Comparison of ENCODE assay signal across 1 cellular context in genomic region chr3:168091961-168092360, GRCh38.
TF ChIP-seq lines count a peak whose summit lies in the region.

No MANE protein-coding gene starts in this region.

TF ChIP-seq in HEK293, 187 proteins besides CTCF, POLR2A, EP300 and RAD21 (continued from another document):
- TF ChIP-seq, protein P1, sequence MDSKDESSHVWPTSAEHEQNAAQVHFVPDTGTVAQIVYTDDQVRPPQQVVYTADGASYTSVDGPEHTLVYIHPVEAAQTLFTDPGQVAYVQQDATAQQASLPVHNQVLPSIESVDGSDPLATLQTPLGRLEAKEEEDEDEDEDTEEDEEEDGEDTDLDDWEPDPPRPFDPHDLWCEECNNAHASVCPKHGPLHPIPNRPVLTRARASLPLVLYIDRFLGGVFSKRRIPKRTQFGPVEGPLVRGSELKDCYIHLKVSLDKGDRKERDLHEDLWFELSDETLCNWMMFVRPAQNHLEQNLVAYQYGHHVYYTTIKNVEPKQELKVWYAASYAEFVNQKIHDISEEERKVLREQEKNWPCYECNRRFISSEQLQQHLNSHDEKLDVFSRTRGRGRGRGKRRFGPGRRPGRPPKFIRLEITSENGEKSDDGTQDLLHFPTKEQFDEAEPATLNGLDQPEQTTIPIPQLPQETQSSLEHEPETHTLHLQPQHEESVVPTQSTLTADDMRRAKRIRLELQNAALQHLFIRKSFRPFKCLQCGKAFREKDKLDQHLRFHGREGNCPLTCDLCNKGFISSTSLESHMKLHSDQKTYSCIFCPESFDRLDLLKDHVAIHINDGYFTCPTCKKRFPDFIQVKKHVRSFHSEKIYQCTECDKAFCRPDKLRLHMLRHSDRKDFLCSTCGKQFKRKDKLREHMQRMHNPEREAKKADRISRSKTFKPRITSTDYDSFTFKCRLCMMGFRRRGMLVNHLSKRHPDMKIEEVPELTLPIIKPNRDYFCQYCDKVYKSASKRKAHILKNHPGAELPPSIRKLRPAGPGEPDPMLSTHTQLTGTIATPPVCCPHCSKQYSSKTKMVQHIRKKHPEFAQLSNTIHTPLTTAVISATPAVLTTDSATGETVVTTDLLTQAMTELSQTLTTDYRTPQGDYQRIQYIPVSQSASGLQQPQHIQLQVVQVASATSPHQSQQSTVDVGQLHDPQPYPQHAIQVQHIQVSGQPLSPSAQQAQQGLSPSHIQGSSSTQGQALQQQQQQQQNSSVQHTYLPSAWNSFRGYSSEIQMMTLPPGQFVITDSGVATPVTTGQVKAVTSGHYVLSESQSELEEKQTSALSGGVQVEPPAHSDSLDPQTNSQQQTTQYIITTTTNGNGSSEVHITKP (tag by site-specific recombination; IDR thresholded peaks at IDR 0.05) = no peak
- TF ChIP-seq OSR2 (tag by site-specific recombination; IDR thresholded peaks at IDR 0.05) = no peak
- TF ChIP-seq ZNF121 (tag by site-specific recombination; IDR thresholded peaks at IDR 0.05) = no peak
- TF ChIP-seq ZNF155 (tag by site-specific recombination; IDR thresholded peaks at IDR 0.05) = no peak
- no peak for TF ChIP-seq ZNF169 (tag by site-specific recombination; IDR thresholded peaks at IDR 0.05)
- TF ChIP-seq ZNF660 (tag by site-specific recombination; IDR thresholded peaks at IDR 0.05) = no peak
- peak; percentile 92 for TF ChIP-seq SP7 (tag by site-specific recombination; IDR thresholded peaks at IDR 0.05)
- no peak for TF ChIP-seq REPIN1 (tag by site-specific recombination; IDR thresholded peaks at IDR 0.05; ENCODE audit: low read depth)
- peak; percentile 36 for TF ChIP-seq FEZF1 (tag by site-specific recombination; IDR thresholded peaks at IDR 0.05)
- TF ChIP-seq IKZF3 (tag by site-specific recombination; IDR thresholded peaks at IDR 0.05) = 0 out of 2 replicates have a peak, but pooled peaks have one; percentile 42
- TF ChIP-seq ZNF23 (tag by site-specific recombination; IDR thresholded peaks at IDR 0.05; ENCODE audit: borderline replicate concordance) = no peak
- TF ChIP-seq ZNF221 (tag by site-specific recombination; IDR thresholded peaks at IDR 0.05; ENCODE audit: borderline replicate concordance) = no peak
- TF ChIP-seq MZF1 (tag by site-specific recombination; IDR thresholded peaks at IDR 0.05; ENCODE audit: borderline replicate concordance) = no peak
- TF ChIP-seq ZNF138 (tag by site-specific recombination; IDR thresholded peaks at IDR 0.05; ENCODE audit: borderline replicate concordance) = no peak
- no peak for TF ChIP-seq ZNF518A (tag by site-specific recombination; conservative IDR thresholded peaks at IDR 0.05; ENCODE audit: low read depth)
- TF ChIP-seq SCRT2 (tag by site-specific recombination; IDR thresholded peaks at IDR 0.05) = no peak
- no peak for TF ChIP-seq ZNF623 (tag by site-specific recombination; IDR thresholded peaks at IDR 0.05)
- peak; percentile 41; the same call in 1 of the 2 replicates for TF ChIP-seq ZNF843 (tag by site-specific recombination; IDR thresholded peaks at IDR 0.05)
- TF ChIP-seq, protein P2, sequence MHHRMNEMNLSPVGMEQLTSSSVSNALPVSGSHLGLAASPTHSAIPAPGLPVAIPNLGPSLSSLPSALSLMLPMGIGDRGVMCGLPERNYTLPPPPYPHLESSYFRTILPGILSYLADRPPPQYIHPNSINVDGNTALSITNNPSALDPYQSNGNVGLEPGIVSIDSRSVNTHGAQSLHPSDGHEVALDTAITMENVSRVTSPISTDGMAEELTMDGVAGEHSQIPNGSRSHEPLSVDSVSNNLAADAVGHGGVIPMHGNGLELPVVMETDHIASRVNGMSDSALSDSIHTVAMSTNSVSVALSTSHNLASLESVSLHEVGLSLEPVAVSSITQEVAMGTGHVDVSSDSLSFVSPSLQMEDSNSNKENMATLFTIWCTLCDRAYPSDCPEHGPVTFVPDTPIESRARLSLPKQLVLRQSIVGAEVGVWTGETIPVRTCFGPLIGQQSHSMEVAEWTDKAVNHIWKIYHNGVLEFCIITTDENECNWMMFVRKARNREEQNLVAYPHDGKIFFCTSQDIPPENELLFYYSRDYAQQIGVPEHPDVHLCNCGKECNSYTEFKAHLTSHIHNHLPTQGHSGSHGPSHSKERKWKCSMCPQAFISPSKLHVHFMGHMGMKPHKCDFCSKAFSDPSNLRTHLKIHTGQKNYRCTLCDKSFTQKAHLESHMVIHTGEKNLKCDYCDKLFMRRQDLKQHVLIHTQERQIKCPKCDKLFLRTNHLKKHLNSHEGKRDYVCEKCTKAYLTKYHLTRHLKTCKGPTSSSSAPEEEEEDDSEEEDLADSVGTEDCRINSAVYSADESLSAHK (tag by site-specific recombination; IDR thresholded peaks at IDR 0.05) = no peak
- TF ChIP-seq, protein P3, sequence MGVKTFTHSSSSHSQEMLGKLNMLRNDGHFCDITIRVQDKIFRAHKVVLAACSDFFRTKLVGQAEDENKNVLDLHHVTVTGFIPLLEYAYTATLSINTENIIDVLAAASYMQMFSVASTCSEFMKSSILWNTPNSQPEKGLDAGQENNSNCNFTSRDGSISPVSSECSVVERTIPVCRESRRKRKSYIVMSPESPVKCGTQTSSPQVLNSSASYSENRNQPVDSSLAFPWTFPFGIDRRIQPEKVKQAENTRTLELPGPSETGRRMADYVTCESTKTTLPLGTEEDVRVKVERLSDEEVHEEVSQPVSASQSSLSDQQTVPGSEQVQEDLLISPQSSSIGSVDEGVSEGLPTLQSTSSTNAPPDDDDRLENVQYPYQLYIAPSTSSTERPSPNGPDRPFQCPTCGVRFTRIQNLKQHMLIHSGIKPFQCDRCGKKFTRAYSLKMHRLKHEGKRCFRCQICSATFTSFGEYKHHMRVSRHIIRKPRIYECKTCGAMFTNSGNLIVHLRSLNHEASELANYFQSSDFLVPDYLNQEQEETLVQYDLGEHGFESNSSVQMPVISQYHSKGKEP (tag by site-specific recombination; IDR thresholded peaks at IDR 0.05) = no peak
- no peak for TF ChIP-seq SCRT1 (tag by site-specific recombination; IDR thresholded peaks at IDR 0.05; ENCODE audit: borderline replicate concordance)
- TF ChIP-seq ZFP69B (tag by site-specific recombination; IDR thresholded peaks at IDR 0.05) = no peak
- TF ChIP-seq ZNF776 (tag by site-specific recombination; IDR thresholded peaks at IDR 0.05; ENCODE audit: borderline replicate concordance) = no peak
- no peak for TF ChIP-seq ZNF341 (tag by site-specific recombination; IDR thresholded peaks at IDR 0.05; ENCODE audit: low read depth)
- TF ChIP-seq ZNF664 (tag by site-specific recombination; IDR thresholded peaks at IDR 0.05) = no peak
- TF ChIP-seq ZNF501 (tag by site-specific recombination; IDR thresholded peaks at IDR 0.05) = no peak
- no peak for TF ChIP-seq ZNF529 (tag by site-specific recombination; IDR thresholded peaks at IDR 0.05; ENCODE audit: insufficient replicate concordance)
- peak; percentile 34; the same call in 1 of the 2 replicates for TF ChIP-seq ZNF596 (tag by site-specific recombination; IDR thresholded peaks at IDR 0.05)
- no peak for TF ChIP-seq ZNF571 (tag by site-specific recombination; IDR thresholded peaks at IDR 0.05)
- TF ChIP-seq, protein P4, sequence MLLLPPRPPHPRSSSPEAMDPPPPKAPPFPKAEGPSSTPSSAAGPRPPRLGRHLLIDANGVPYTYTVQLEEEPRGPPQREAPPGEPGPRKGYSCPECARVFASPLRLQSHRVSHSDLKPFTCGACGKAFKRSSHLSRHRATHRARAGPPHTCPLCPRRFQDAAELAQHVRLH (tag by site-specific recombination; IDR thresholded peaks at IDR 0.05) = no peak
- TF ChIP-seq ZNF362 (tag by site-specific recombination; IDR thresholded peaks at IDR 0.05) = no peak
- TF ChIP-seq ZBTB48 (tag by site-specific recombination; IDR thresholded peaks at IDR 0.05) = no peak
- TF ChIP-seq ZNF311 (tag by site-specific recombination; IDR thresholded peaks at IDR 0.05; ENCODE audit: borderline replicate concordance) = no peak
- no peak for TF ChIP-seq ZNF561 (tag by site-specific recombination; IDR thresholded peaks at IDR 0.05; ENCODE audit: borderline replicate concordance)
- TF ChIP-seq ZNF558 (tag by site-specific recombination; IDR thresholded peaks at IDR 0.05) = no peak
- TF ChIP-seq, protein P5, sequence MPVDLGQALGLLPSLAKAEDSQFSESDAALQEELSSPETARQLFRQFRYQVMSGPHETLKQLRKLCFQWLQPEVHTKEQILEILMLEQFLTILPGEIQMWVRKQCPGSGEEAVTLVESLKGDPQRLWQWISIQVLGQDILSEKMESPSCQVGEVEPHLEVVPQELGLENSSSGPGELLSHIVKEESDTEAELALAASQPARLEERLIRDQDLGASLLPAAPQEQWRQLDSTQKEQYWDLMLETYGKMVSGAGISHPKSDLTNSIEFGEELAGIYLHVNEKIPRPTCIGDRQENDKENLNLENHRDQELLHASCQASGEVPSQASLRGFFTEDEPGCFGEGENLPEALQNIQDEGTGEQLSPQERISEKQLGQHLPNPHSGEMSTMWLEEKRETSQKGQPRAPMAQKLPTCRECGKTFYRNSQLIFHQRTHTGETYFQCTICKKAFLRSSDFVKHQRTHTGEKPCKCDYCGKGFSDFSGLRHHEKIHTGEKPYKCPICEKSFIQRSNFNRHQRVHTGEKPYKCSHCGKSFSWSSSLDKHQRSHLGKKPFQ (tag by site-specific recombination; IDR thresholded peaks at IDR 0.05) = no peak
- TF ChIP-seq ZNF248 (tag by site-specific recombination; IDR thresholded peaks at IDR 0.05) = no peak
- no peak for TF ChIP-seq ZNF423 (tag by site-specific recombination; IDR thresholded peaks at IDR 0.05)
- no peak for TF ChIP-seq ZSCAN23 (tag by site-specific recombination; IDR thresholded peaks at IDR 0.05)
- no peak for TF ChIP-seq BCL11B (tag by site-specific recombination; IDR thresholded peaks at IDR 0.05; ENCODE audit: low read depth)
- TF ChIP-seq KLF9 (tag by site-specific recombination; IDR thresholded peaks at IDR 0.05; ENCODE audit: low read depth) = no peak
- no peak for TF ChIP-seq ZNF354C (tag by site-specific recombination; IDR thresholded peaks at IDR 0.05; ENCODE audit: borderline replicate concordance, low read depth)
- TF ChIP-seq ZNF600 (tag by site-specific recombination; IDR thresholded peaks at IDR 0.05) = no peak
- TF ChIP-seq ZXDB (tag by site-specific recombination; IDR thresholded peaks at IDR 0.05) = peak; percentile 25; the same call in 1 of the 2 replicates
